Comparison of ENCODE assay signal across 2 cellular contexts in genomic region chr4:186537843-186538521, GRCh38.
TF ChIP-seq lines count a peak whose summit lies in the region.

No MANE protein-coding gene starts in this region.

TF ChIP-seq in HepG2, 621 proteins besides CTCF, POLR2A, EP300 and RAD21:
- 0 out of 2 replicates have a peak, but pooled peaks have one; percentile 28 for TF ChIP-seq PHF8 (CRISPR knock-in tag; IDR thresholded peaks at IDR 0.05)
- 0 out of 2 replicates have a peak, but pooled peaks have one; percentile 15 for TF ChIP-seq ELF1 (CRISPR knock-in tag; IDR thresholded peaks at IDR 0.05)
- no peak for TF ChIP-seq ZNF44 (CRISPR knock-in tag; IDR thresholded peaks at IDR 0.05)
- TF ChIP-seq ZNF646 (CRISPR knock-in tag; IDR thresholded peaks at IDR 0.05): no peak
- TF ChIP-seq ZFP82 (CRISPR knock-in tag; IDR thresholded peaks at IDR 0.05; ENCODE audit: borderline replicate concordance): no peak
- no peak for TF ChIP-seq MEF2D (CRISPR knock-in tag; IDR thresholded peaks at IDR 0.05)
- no peak for TF ChIP-seq ZNF138 (CRISPR knock-in tag; IDR thresholded peaks at IDR 0.05; ENCODE audit: low read depth)
- TF ChIP-seq ZNF292 (CRISPR knock-in tag; IDR thresholded peaks at IDR 0.05; ENCODE audit: borderline replicate concordance, low read depth): no peak
- no peak for TF ChIP-seq ZNF446 (CRISPR knock-in tag; IDR thresholded peaks at IDR 0.05)
- no peak for TF ChIP-seq POGZ (CRISPR knock-in tag; IDR thresholded peaks at IDR 0.05)

TF ChIP-seq in K562, 482 proteins besides CTCF, POLR2A, EP300 and RAD21 (continues in another document):
- TF ChIP-seq MAX (CRISPR knock-in tag; IDR thresholded peaks at IDR 0.05) (no peak), CBFA2T2 (conservative IDR thresholded peaks at IDR 0.05) (peak; percentile 76), ATF1 (CRISPR knock-in tag; IDR thresholded peaks at IDR 0.05) (no peak), ATF1 (tag; IDR thresholded peaks at IDR 0.05) (peak; percentile 42), BCL6 (CRISPR knock-in tag; IDR thresholded peaks at IDR 0.05) (no peak), SP2 (IDR thresholded peaks at IDR 0.05; ENCODE audit: extremely low read depth, low read depth, low read length, poor library complexity, severe bottlenecking) (no peak), PRDM10 (IDR thresholded peaks at IDR 0.05; ENCODE audit: partially characterized antibody) (peak; percentile 84), CBFA2T3 (IDR thresholded peaks at IDR 0.05) (peak; percentile 90), NFIC (IDR thresholded peaks at IDR 0.05) (peak; percentile 52), TRIM28 (IDR thresholded peaks at IDR 0.05) (peak; percentile 22; the same call in 1 of the 2 replicates), ZBTB17 (CRISPR knock-in tag; IDR thresholded peaks at IDR 0.05) (peak; percentile 77), TOE1 (IDR thresholded peaks at IDR 0.05; ENCODE audit: borderline replicate concordance) (no peak), TOE1 (CRISPR knock-in tag; IDR thresholded peaks at IDR 0.05; ENCODE audit: borderline replicate concordance, low read depth) (no peak), KDM5B (IDR thresholded peaks at IDR 0.05; ENCODE audit: insufficient replicate concordance, low read depth, low read length) (no peak), SIRT6 (IDR thresholded peaks at IDR 0.05; ENCODE audit: low read depth, low read length) (no peak), L3MBTL2 (IDR thresholded peaks at IDR 0.05) (peak; percentile 56), ZHX1 (conservative IDR thresholded peaks at IDR 0.05; ENCODE audit: low read length) (no peak), GTF2E2 (tag; IDR thresholded peaks at IDR 0.05) (no peak), MIER1 (IDR thresholded peaks at IDR 0.05; ENCODE audit: low read depth) (no peak), NFE2 (IDR thresholded peaks at IDR 0.05; ENCODE audit: low read depth) (peak; percentile 90), ZNF263 (CRISPR knock-in tag; IDR thresholded peaks at IDR 0.05; ENCODE audit: borderline replicate concordance) (peak; percentile 8; the same call in 1 of the 2 replicates), POLR2G (IDR thresholded peaks at IDR 0.05; ENCODE audit: low read depth, low read length) (peak; percentile 48; the same call in 1 of the 2 replicates), PML (IDR thresholded peaks at IDR 0.05; ENCODE audit: low read length) (peak; percentile 68), CREB1 (IDR thresholded peaks at IDR 0.05) (0 out of 2 replicates have a peak, but pooled peaks have one; percentile 29), CREB1 (CRISPR knock-in tag; IDR thresholded peaks at IDR 0.05) (no peak), TAL1 (IDR thresholded peaks at IDR 0.05) (peak; percentile 82), ELF1 (tag; IDR thresholded peaks at IDR 0.05) (peak; percentile 82), SRF (CRISPR knock-in tag; IDR thresholded peaks at IDR 0.05) (0 out of 4 replicates have a peak, but pooled peaks of 1 of the 2 experiments have one; percentile 19), MTA2 (IDR thresholded peaks at IDR 0.05; ENCODE audit: low read depth) (0 out of 2 replicates have a peak, but pooled peaks have one; percentile 24), SMARCE1 (IDR thresholded peaks at IDR 0.05) (peak; percentile 66), KAT8 (IDR thresholded peaks at IDR 0.05; ENCODE audit: low read depth) (no peak), TEAD4 (IDR thresholded peaks at IDR 0.05; ENCODE audit: low read length) (peak; percentile 79), TEAD4 (CRISPR knock-in tag; IDR thresholded peaks at IDR 0.05; ENCODE audit: borderline replicate concordance) (no peak), TAF9B (IDR thresholded peaks at IDR 0.05; ENCODE audit: partially characterized antibody) (peak; percentile 46), BCOR (IDR thresholded peaks at IDR 0.05) (peak; percentile 72; the same call in 1 of the 2 replicates), RBFOX2 (IDR thresholded peaks at IDR 0.05; ENCODE audit: low read depth, low read length) (peak; percentile 65), YY1 (IDR thresholded peaks at IDR 0.05; ENCODE audit: borderline replicate concordance in 1 of 3, control insufficient read depth in 1 of 3, extremely low read depth in 1 of 3, insufficient read depth in 3 of 3, insufficient read length in 1 of 3, insufficient replicate concordance in 2 of 3, low read depth in 1 of 3, low read length in 2 of 3) (peak in 1 of 3 experiments; percentile 31), NCOA1 (IDR thresholded peaks at IDR 0.05; ENCODE audit: low read depth) (0 out of 2 replicates have a peak, but pooled peaks have one; percentile 31), SUPT5H (IDR thresholded peaks at IDR 0.05) (peak; percentile 52; the same call in 1 of the 2 replicates), ATF7 (IDR thresholded peaks at IDR 0.05) (peak; percentile 45), HMG20B (CRISPR knock-in tag; IDR thresholded peaks at IDR 0.05) (no peak), ZNF316 (IDR thresholded peaks at IDR 0.05) (peak; percentile 71), HDAC3 (IDR thresholded peaks at IDR 0.05; ENCODE audit: borderline replicate concordance, partially characterized antibody) (peak; percentile 29), MTA3 (IDR thresholded peaks at IDR 0.05; ENCODE audit: borderline replicate concordance) (peak; percentile 45; the same call in 1 of the 2 replicates), ZNF79 (CRISPR knock-in tag; IDR thresholded peaks at IDR 0.05; ENCODE audit: low read depth) (no peak), ZNF766 (CRISPR knock-in tag; conservative IDR thresholded peaks at IDR 0.05) (0 out of 2 replicates have a peak, but pooled peaks have one; percentile 68), ASH1L (IDR thresholded peaks at IDR 0.05; ENCODE audit: borderline replicate concordance, low read depth, partially characterized antibody) (no peak)
- TF ChIP-seq, protein P1, sequence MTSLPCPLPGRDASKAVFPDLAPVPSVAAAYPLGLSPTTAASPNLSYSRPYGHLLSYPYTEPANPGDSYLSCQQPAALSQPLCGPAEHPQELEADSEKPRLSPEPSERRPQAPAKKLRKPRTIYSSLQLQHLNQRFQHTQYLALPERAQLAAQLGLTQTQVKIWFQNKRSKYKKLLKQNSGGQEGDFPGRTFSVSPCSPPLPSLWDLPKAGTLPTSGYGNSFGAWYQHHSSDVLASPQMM (CRISPR knock-in tag; IDR thresholded peaks at IDR 0.05): no peak
- TF ChIP-seq, protein P2, sequence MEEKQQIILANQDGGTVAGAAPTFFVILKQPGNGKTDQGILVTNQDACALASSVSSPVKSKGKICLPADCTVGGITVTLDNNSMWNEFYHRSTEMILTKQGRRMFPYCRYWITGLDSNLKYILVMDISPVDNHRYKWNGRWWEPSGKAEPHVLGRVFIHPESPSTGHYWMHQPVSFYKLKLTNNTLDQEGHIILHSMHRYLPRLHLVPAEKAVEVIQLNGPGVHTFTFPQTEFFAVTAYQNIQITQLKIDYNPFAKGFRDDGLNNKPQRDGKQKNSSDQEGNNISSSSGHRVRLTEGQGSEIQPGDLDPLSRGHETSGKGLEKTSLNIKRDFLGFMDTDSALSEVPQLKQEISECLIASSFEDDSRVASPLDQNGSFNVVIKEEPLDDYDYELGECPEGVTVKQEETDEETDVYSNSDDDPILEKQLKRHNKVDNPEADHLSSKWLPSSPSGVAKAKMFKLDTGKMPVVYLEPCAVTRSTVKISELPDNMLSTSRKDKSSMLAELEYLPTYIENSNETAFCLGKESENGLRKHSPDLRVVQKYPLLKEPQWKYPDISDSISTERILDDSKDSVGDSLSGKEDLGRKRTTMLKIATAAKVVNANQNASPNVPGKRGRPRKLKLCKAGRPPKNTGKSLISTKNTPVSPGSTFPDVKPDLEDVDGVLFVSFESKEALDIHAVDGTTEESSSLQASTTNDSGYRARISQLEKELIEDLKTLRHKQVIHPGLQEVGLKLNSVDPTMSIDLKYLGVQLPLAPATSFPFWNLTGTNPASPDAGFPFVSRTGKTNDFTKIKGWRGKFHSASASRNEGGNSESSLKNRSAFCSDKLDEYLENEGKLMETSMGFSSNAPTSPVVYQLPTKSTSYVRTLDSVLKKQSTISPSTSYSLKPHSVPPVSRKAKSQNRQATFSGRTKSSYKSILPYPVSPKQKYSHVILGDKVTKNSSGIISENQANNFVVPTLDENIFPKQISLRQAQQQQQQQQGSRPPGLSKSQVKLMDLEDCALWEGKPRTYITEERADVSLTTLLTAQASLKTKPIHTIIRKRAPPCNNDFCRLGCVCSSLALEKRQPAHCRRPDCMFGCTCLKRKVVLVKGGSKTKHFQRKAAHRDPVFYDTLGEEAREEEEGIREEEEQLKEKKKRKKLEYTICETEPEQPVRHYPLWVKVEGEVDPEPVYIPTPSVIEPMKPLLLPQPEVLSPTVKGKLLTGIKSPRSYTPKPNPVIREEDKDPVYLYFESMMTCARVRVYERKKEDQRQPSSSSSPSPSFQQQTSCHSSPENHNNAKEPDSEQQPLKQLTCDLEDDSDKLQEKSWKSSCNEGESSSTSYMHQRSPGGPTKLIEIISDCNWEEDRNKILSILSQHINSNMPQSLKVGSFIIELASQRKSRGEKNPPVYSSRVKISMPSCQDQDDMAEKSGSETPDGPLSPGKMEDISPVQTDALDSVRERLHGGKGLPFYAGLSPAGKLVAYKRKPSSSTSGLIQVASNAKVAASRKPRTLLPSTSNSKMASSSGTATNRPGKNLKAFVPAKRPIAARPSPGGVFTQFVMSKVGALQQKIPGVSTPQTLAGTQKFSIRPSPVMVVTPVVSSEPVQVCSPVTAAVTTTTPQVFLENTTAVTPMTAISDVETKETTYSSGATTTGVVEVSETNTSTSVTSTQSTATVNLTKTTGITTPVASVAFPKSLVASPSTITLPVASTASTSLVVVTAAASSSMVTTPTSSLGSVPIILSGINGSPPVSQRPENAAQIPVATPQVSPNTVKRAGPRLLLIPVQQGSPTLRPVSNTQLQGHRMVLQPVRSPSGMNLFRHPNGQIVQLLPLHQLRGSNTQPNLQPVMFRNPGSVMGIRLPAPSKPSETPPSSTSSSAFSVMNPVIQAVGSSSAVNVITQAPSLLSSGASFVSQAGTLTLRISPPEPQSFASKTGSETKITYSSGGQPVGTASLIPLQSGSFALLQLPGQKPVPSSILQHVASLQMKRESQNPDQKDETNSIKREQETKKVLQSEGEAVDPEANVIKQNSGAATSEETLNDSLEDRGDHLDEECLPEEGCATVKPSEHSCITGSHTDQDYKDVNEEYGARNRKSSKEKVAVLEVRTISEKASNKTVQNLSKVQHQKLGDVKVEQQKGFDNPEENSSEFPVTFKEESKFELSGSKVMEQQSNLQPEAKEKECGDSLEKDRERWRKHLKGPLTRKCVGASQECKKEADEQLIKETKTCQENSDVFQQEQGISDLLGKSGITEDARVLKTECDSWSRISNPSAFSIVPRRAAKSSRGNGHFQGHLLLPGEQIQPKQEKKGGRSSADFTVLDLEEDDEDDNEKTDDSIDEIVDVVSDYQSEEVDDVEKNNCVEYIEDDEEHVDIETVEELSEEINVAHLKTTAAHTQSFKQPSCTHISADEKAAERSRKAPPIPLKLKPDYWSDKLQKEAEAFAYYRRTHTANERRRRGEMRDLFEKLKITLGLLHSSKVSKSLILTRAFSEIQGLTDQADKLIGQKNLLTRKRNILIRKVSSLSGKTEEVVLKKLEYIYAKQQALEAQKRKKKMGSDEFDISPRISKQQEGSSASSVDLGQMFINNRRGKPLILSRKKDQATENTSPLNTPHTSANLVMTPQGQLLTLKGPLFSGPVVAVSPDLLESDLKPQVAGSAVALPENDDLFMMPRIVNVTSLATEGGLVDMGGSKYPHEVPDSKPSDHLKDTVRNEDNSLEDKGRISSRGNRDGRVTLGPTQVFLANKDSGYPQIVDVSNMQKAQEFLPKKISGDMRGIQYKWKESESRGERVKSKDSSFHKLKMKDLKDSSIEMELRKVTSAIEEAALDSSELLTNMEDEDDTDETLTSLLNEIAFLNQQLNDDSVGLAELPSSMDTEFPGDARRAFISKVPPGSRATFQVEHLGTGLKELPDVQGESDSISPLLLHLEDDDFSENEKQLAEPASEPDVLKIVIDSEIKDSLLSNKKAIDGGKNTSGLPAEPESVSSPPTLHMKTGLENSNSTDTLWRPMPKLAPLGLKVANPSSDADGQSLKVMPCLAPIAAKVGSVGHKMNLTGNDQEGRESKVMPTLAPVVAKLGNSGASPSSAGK (IDR thresholded peaks at IDR 0.05): peak; percentile 56
